19 cellular contexts compared by ENCODE assay signal in the genomic region with DNA sequence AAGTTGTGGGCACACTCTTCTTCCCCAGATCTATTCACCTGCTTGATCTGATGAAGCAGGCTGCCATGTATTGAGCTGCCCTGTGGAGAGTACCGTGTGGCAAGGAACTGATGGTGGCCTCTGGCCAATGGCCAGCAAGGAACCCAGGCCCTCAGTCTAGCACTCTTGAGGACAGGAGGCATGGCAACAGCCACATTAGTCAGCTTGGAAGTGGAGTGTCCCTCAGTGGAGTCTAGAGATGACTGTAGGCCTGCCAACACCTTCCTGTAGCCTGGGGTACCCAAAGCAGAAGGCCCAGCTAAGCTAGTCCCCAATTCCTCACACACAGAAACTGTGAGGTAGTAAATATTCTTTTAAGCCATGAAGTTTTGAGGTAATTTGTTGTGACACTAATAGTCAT.
DNase-seq lines count a peak whose midpoint lies in the region; ATAC-seq lines count a peak whose summit lies in the region.
"Had no signal": no experiment of that assay in that cellular context is flagged by ENCODE, and none has a peak within 500 bp of the region (broad histone marks: within the 10 kb centered on the region; RNA-seq: fewer than 3 reads in every experiment).

No MANE protein-coding gene starts in this region.

- no peak overlapping the region for H2BK5ac ChIP-seq in mesenchymal stem cell (ENCODE audit: low read depth, low read length, poor library complexity, severe bottlenecking)

- H3K36me3 Mint-ChIP-seq in activated CD4-positive, alpha-beta T cell treated with anti-CD3 and anti-CD28 coated beads for 36 hours (ENCODE audit: low read depth) = no peaks in the 10 kb centered on the region
- no peaks in the 10 kb centered on the region for H3K36me3 Mint-ChIP-seq in stimulated activated effector memory CD8-positive, alpha-beta T cell treated with anti-CD3 and anti-CD28 coated beads, Interleukin-12 subunit alpha, Interleukin-12 subunit beta, amount 100 ng/mL, for 72 hours
- H3K36me3 Mint-ChIP-seq: CD8-positive, alpha-beta T cell had no signal

- peak overlapping the region; percentile 57 to 90 for H2BK12ac ChIP-seq in mesenchymal stem cell (ENCODE audit: low read length in 2 of 2)

- no peak overlapping the region for H3K4me3 Mint-ChIP-seq in activated CD4-positive, alpha-beta T cell treated with anti-CD3 and anti-CD28 coated beads for 36 hours
- no peak overlapping the region for H3K4me3 Mint-ChIP-seq in stimulated activated effector memory CD8-positive, alpha-beta T cell treated with anti-CD3 and anti-CD28 coated beads, Interleukin-12 subunit alpha, Interleukin-12 subunit beta, amount 100 ng/mL, for 72 hours
- H3K4me3 Mint-ChIP-seq: B cell; CD8-positive, alpha-beta T cell; HFFc6 had no signal

- no peaks in the 10 kb centered on the region for H3K36me3 ChIP-seq in mesenchymal stem cell (ENCODE audit: control insufficient read depth in 1 of 2, insufficient read depth in 2 of 2, low read depth in 1 of 2, low read length in 2 of 2)
- H3K36me3 ChIP-seq: BLaER1 treated with 17β-estradiol and CSF1 and Interleukin-3, amounts not matched to agents 10 nM and 100 nM had no signal

- no peaks in the 10 kb centered on the region for H3K27me3 Mint-ChIP-seq in activated CD4-positive, alpha-beta T cell treated with anti-CD3 and anti-CD28 coated beads for 36 hours
- H3K27me3 Mint-ChIP-seq: B cell had no signal

- peak overlapping the region in 1 of 2 experiments; percentile 92 for H3K14ac ChIP-seq in mesenchymal stem cell (ENCODE audit: low read length in 2 of 2)

- H3K4me1 ChIP-seq in mesenchymal stem cell (ENCODE audit: control insufficient read depth, insufficient read depth, low read depth, low read length) = no peaks in the 10 kb centered on the region
- H3K4me1 ChIP-seq: BLaER1 treated with 17β-estradiol and CSF1 and Interleukin-3, amounts not matched to agents 10 nM and 100 nM had no signal

- H3K4me1 Mint-ChIP-seq in activated CD4-positive, alpha-beta T cell treated with anti-CD3 and anti-CD28 coated beads for 36 hours = no peaks in the 10 kb centered on the region
- no peaks in the 10 kb centered on the region for H3K4me1 Mint-ChIP-seq in stimulated activated effector memory CD8-positive, alpha-beta T cell treated with anti-CD3 and anti-CD28 coated beads, Interleukin-12 subunit alpha, Interleukin-12 subunit beta, amount 100 ng/mL, for 72 hours
- H3K4me1 Mint-ChIP-seq: B cell had no signal

- 93% methylated on average over 1 of the region's 1 CpG for WGBS in mesenchymal stem cell

- H2AK5ac ChIP-seq in mesenchymal stem cell (ENCODE audit: low read length, severe bottlenecking) = no peak overlapping the region

- H3K9ac ChIP-seq in mesenchymal stem cell (ENCODE audit: low read length) = no peak overlapping the region
- H3K9ac ChIP-seq: BLaER1 treated with 17β-estradiol and CSF1 and Interleukin-3, amounts not matched to agents 10 nM and 100 nM had no signal

- H2BK120ac ChIP-seq in mesenchymal stem cell (ENCODE audit: low read depth, low read length) = no peak overlapping the region

- H3K79me1 ChIP-seq in mesenchymal stem cell (replicated peaks; ENCODE audit: low read length, poor library complexity, severe bottlenecking) = no peaks in the 10 kb centered on the region

- peak overlapping the region; percentile 67 to 94 for H3K18ac ChIP-seq in mesenchymal stem cell (ENCODE audit: low read depth in 1 of 2, low read length in 2 of 2)

- peak overlapping the region; percentile 46 to 53 for H3K4ac ChIP-seq in mesenchymal stem cell (ENCODE audit: low read depth in 1 of 2, low read length in 2 of 2)

- H3K9me3 ChIP-seq in mesenchymal stem cell (ENCODE audit: control insufficient read depth, low read length) = no peaks in the 10 kb centered on the region
- H3K9me3 ChIP-seq: BLaER1 treated with 17β-estradiol and CSF1 and Interleukin-3, amounts not matched to agents 10 nM and 100 nM had no signal

- no peak overlapping the region for H2BK15ac ChIP-seq in mesenchymal stem cell (ENCODE audit: low read depth, poor library complexity, severe bottlenecking)

- peak overlapping the region; percentile 78 for H4K8ac ChIP-seq in mesenchymal stem cell (ENCODE audit: low read length)

- POLR2A ChIA-PET in activated CD4-positive, alpha-beta T cell treated with anti-CD3 and anti-CD28 coated beads for 36 hours (lab: Charles Lee) = no interaction called here

- no peak overlapping the region for H3K27ac Mint-ChIP-seq in activated CD4-positive, alpha-beta T cell treated with anti-CD3 and anti-CD28 coated beads for 36 hours
- no peak overlapping the region for H3K27ac Mint-ChIP-seq in stimulated activated effector memory CD8-positive, alpha-beta T cell treated with anti-CD3 and anti-CD28 coated beads, Interleukin-12 subunit alpha, Interleukin-12 subunit beta, amount 100 ng/mL, for 72 hours
- H3K27ac Mint-ChIP-seq: B cell; CD8-positive, alpha-beta T cell; HFFc6 had no signal

- no peaks in the 10 kb centered on the region for H3K9me3 Mint-ChIP-seq in activated CD4-positive, alpha-beta T cell treated with anti-CD3 and anti-CD28 coated beads for 36 hours (ENCODE audit: low read depth)
- H3K9me3 Mint-ChIP-seq in stimulated activated effector memory CD8-positive, alpha-beta T cell treated with anti-CD3 and anti-CD28 coated beads, Interleukin-12 subunit alpha, Interleukin-12 subunit beta, amount 100 ng/mL, for 72 hours = peaks cover 2% of the 10 kb centered on the region
- H3K9me3 Mint-ChIP-seq: CD8-positive, alpha-beta T cell had no signal

- H2AFZ ChIP-seq in mesenchymal stem cell (ENCODE audit: low read depth, low read length) = no peak overlapping the region

- H3K27ac ChIP-seq in mesenchymal stem cell (ENCODE audit: low read length, poor library complexity, severe bottlenecking) = no peak overlapping the region
- H3K27ac ChIP-seq: BLaER1 treated with 17β-estradiol and CSF1 and Interleukin-3, amounts not matched to agents 10 nM and 100 nM had no signal

- intact Hi-C loops in activated CD4-positive, alpha-beta T cell treated with anti-CD3 and anti-CD28 coated beads for 36 hours (cut with DNase I, micrococcal nuclease) = no loop called here

- H3K4me2 ChIP-seq in mesenchymal stem cell (ENCODE audit: low read length, poor library complexity, severe bottlenecking) = no peak overlapping the region
- H3K4me2 ChIP-seq: BLaER1 treated with 17β-estradiol and CSF1 and Interleukin-3, amounts not matched to agents 10 nM and 100 nM had no signal

- H4K91ac ChIP-seq in mesenchymal stem cell (ENCODE audit: low read length) = peak overlapping the region; percentile 78

- peak; percentile 39 for ATAC-seq in activated CD4-positive, alpha-beta T cell treated with anti-CD3 and anti-CD28 coated beads for 36 hours
- peak; percentile 13 for ATAC-seq in stimulated activated effector memory CD8-positive, alpha-beta T cell treated with anti-CD3 and anti-CD28 coated beads, Interleukin-12 subunit alpha, Interleukin-12 subunit beta, amount 100 ng/mL, for 72 hours
- ATAC-seq in HG03196 (IDR thresholded peaks at IDR 0.05; ENCODE audit: unreplicated experiment) = no peak
- no peak for ATAC-seq in GM19035 (IDR thresholded peaks at IDR 0.05; ENCODE audit: unreplicated experiment)
- ATAC-seq: CD8-positive, alpha-beta T cell; HCT116 had no signal

- no peak overlapping the region for H3K4me3 ChIP-seq in mesenchymal stem cell (ENCODE audit: insufficient read depth in 1 of 2, low read depth in 1 of 2, low read length in 2 of 2)
- H3K4me3 ChIP-seq: BLaER1 treated with 17β-estradiol and CSF1 and Interleukin-3, amounts not matched to agents 10 nM and 100 nM had no signal

- no peaks in the 10 kb centered on the region for H3K27me3 ChIP-seq in mesenchymal stem cell (ENCODE audit: control insufficient read depth in 1 of 2, insufficient read depth in 1 of 2, low read length in 2 of 2)
- H3K27me3 ChIP-seq: BLaER1 treated with 17β-estradiol and CSF1 and Interleukin-3, amounts not matched to agents 10 nM and 100 nM had no signal

- H3K23ac ChIP-seq in mesenchymal stem cell (ENCODE audit: low read length in 2 of 2) = peak overlapping the region in 1 of 2 experiments; percentile 85

- CTCF ChIA-PET in activated CD4-positive, alpha-beta T cell treated with anti-CD3 and anti-CD28 coated beads for 36 hours (lab: Charles Lee) = no interaction called here

- DNase-seq in activated CD4-positive, alpha-beta T cell treated with anti-CD3 and anti-CD28 coated beads for 36 hours = no peak
- DNase-seq in activated CD4-positive, alpha-beta T cell treated with anti-CD3 and anti-CD28 coated beads for 1 hour = no peak
- DNase-seq in mesenchymal stem cell = no peak
- DNase-seq in stimulated activated effector memory CD8-positive, alpha-beta T cell treated with anti-CD3 and anti-CD28 coated beads, Interleukin-12 subunit alpha, Interleukin-12 subunit beta, amount 100 ng/mL, for 72 hours (ENCODE audit: low spot score in 2 of 2) = no peak
- DNase-seq in MV-4-11 (lab: John Stamatoyannopoulos, UW) = no peak
- DNase-seq: 8988T; Calu3; CD8-positive, alpha-beta T cell; DMS79 treated with DMSO at 0.1 percent for 48 hours; GF-D8; GOT3; H7; HFFc6; IMR-90 had no signal

Comparison
In these comparisons a context has a peak if more than half of its experiments do, and no peak if none do; other contexts are left out.
1. ATAC-seq: peak in activated CD4-positive, alpha-beta T cell treated with anti-CD3 and anti-CD28 coated beads for 36 hours (single experiment) and stimulated activated effector memory CD8-positive, alpha-beta T cell treated with anti-CD3 and anti-CD28 coated beads, Interleukin-12 subunit alpha, Interleukin-12 subunit beta, amount 100 ng/mL, for 72 hours (single experiment); none in HG03196 (single experiment) and GM19035 (single experiment).